Comparison of ENCODE assay signal across 10 cellular contexts in the genomic region with DNA sequence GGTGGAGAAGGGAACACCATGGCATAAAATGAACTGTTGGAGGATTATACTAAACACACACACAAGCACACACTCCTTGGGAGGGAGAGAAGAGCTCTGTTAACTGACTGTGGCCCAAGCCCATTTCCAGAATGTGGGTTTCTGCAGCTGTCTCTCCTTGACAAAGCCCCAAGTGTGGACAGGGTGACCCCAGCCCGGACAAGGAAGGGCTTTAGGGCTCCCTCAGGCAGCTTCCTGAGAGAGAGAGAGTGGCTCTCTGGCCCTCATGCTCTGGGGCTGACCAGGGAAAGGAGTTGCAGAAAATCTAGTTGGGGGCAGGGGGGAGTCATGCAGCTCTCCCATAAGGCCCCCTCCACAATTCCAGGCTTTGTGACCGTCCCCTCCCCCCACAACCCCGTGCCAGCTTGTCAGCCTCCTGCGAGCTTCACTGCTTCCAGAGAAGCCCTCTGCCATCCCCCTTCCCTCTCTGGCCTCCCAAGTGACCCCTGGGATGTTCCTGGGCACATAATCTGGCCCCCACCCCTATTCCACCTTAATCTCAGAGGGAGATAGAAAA. TPM values are rescaled to one million over a fixed set of nuclear protein-coding genes. Genes with fewer than 3 reads are reported as not detected.
DNase-seq lines count a peak whose midpoint lies in the region; ATAC-seq and TF ChIP-seq lines count a peak whose summit lies in the region.
"Had no signal": no experiment of that assay in that cellular context is flagged by ENCODE, and none has a peak within 500 bp of the region (broad histone marks: within the 10 kb centered on the region; RNA-seq: fewer than 3 reads in every experiment).

No MANE protein-coding gene starts in this region.

- no peaks in the 10 kb centered on the region for H3K9me3 ChIP-seq in skeletal muscle satellite cell (replicated peaks; ENCODE audit: low read length)

- H3K9ac ChIP-seq in skeletal muscle satellite cell (ENCODE audit: low read depth, low read length), result peak overlapping the region; percentile 41

- no peaks in the 10 kb centered on the region for H3K9me3 Mint-ChIP-seq in immature natural killer cell
- H3K9me3 Mint-ChIP-seq: activated T-cell treated with anti-CD3 and anti-CD28 coated beads, Interleukin-2, amount 50 U/mL, for 4 hours had no signal

- peak overlapping the region; percentile 66 to 82 (median 76) for H3K4me3 Mint-ChIP-seq in immature natural killer cell

- no peaks in the 10 kb centered on the region for H3K4me1 ChIP-seq in skeletal muscle satellite cell (ENCODE audit: control insufficient read depth, insufficient read depth, low read length)
- H3K4me1 ChIP-seq: foreskin keratinocyte had no signal

- H3K27ac Mint-ChIP-seq in immature natural killer cell, result peak overlapping the region in 1 of 6 donors; percentile 26

- peak overlapping the region; percentile 80 for H3K4me2 ChIP-seq in skeletal muscle satellite cell (ENCODE audit: low read length)

- H3K4me3 ChIP-seq in brain microvascular endothelial cell (ENCODE audit: low read depth, low read length) (peak overlapping the region; percentile 49), skeletal muscle satellite cell (ENCODE audit: low read length) (peak overlapping the region; percentile 65)

- ATAC-seq in HG03354 (IDR thresholded peaks at IDR 0.05; ENCODE audit: poor library complexity, severe bottlenecking, unreplicated experiment) (no peak), HG02981 (IDR thresholded peaks at IDR 0.05; ENCODE audit: unreplicated experiment) (no peak)
- ATAC-seq: foreskin keratinocyte had no signal

- no peak for TF ChIP-seq CTCF in GM13976 (IDR thresholded peaks at IDR 0.05; ENCODE audit: borderline replicate concordance, control extremely low read depth, extremely low read depth, insufficient read depth, missing control alignments)
- no peak for TF ChIP-seq CTCF in brain microvascular endothelial cell (IDR thresholded peaks at IDR 0.05; ENCODE audit: low read depth, low read length, missing control alignments)

- H3K36me3 Mint-ChIP-seq in immature natural killer cell, result no peaks in the 10 kb centered on the region

- peaks cover 2 to 7% of the 10 kb centered on the region in 2 donors for H3K4me1 Mint-ChIP-seq in immature natural killer cell

- peaks cover 0 to 2% (median 0%) of the 10 kb centered on the region in 3 donors for H3K27me3 Mint-ChIP-seq in immature natural killer cell (ENCODE audit: low read depth in 3 of 3)

- in situ Hi-C loops in GM13976 (cut with MboI; ENCODE audit: low sequenced_read_pairs, unreplicated experiment) (no loop called here), brain microvascular endothelial cell (cut with HindIII; ENCODE audit: low pct_ligation_motif_present, low sequenced_read_pairs) (no loop called here)

- H3K36me3 ChIP-seq in brain microvascular endothelial cell (replicated peaks), result no peaks in the 10 kb centered on the region
- H3K36me3 ChIP-seq in skeletal muscle satellite cell (ENCODE audit: insufficient read depth, low read length), result no peaks in the 10 kb centered on the region

- H3K27me3 ChIP-seq in brain microvascular endothelial cell (replicated peaks), result no peaks in the 10 kb centered on the region
- no peaks in the 10 kb centered on the region for H3K27me3 ChIP-seq in skeletal muscle satellite cell (ENCODE audit: control insufficient read depth, insufficient read depth, low read length)
- H3K27me3 ChIP-seq: foreskin keratinocyte had no signal

- H3K27ac ChIP-seq in brain microvascular endothelial cell, result no peak overlapping the region
- H3K27ac ChIP-seq: foreskin keratinocyte had no signal

- peak; percentile 13 for DNase-seq in GM13976 (ENCODE audit: low spot score)
- no peak for DNase-seq in brain microvascular endothelial cell
- DNase-seq in immature natural killer cell, result no peak
- no peak for DNase-seq in SHP77 (lab: John Stamatoyannopoulos, UW)
- DNase-seq in SW 1271 (lab: John Stamatoyannopoulos, UW), result no peak
- DNase-seq: activated T-cell treated with anti-CD3 and anti-CD28 coated beads, Interleukin-2, amount 50 U/mL, for 4 hours; foreskin keratinocyte had no signal

RNA-seq across cellular contexts. Expression of gene ARHGEF9, which starts 0.6 kb away (rescaled TPM):
- polyA plus RNA-seq in immature natural killer cell, result 10 to 100 TPM; 13.3 to 21.2 (median 15.5) TPM
- total RNA-seq in skeletal muscle satellite cell (2012; rRNA removed), result 10.6 and 11.8 TPM in 2 replicates
